Comparison of ENCODE assay signal across 11 cellular contexts in genomic region chr11:30131535-30131934, GRCh38.
DNase-seq lines count a peak whose midpoint lies in the region; ATAC-seq and TF ChIP-seq lines count a peak whose summit lies in the region.
"Had no signal": no experiment of that assay in that cellular context is flagged by ENCODE, and none has a peak within 500 bp of the region (broad histone marks: within the 10 kb centered on the region; RNA-seq: fewer than 3 reads in every experiment).

No MANE protein-coding gene starts in this region.

- no peak overlapping the region for H3K9ac ChIP-seq in adipocyte (ENCODE audit: low read length)

- no peak overlapping the region for H3K4me3 ChIP-seq in adipocyte (ENCODE audit: low read length)

- DNase-seq in adipocyte (ENCODE audit: low read depth) (peak; percentile 19), medulla oblongata (ENCODE audit: extremely low spot score) (peak; percentile 13), posterior vena cava (ENCODE audit: low spot score) (no peak), COLO829 (ENCODE audit: low spot score) (no peak)
- DNase-seq in activated effector memory CD4-positive, alpha-beta T cell treated with Interleukin-2 at 50 U/mL for 16 hours, result no peak
- DNase-seq: activated gamma-delta T cell treated with Interleukin-2 at 50 U/mL for 16 hours, occipital lobe had no signal

- no peaks in the 10 kb centered on the region for H3K36me3 ChIP-seq in adipocyte (ENCODE audit: control insufficient read depth, insufficient read depth, low read length, severe bottlenecking)

- peak; percentile 59 for ATAC-seq in HG02798 (IDR thresholded peaks at IDR 0.05; ENCODE audit: poor library complexity, unreplicated experiment)
- no peak for ATAC-seq in GM21447 (IDR thresholded peaks at IDR 0.05; ENCODE audit: unreplicated experiment)
- ATAC-seq: WTC11 had no signal

- H3K27me3 ChIP-seq in adipocyte (replicated peaks; ENCODE audit: control insufficient read depth, insufficient read depth, low read length), result no peaks in the 10 kb centered on the region

- no peaks in the 10 kb centered on the region for H3K9me3 ChIP-seq in adipocyte (ENCODE audit: control insufficient read depth, low read length)

- peak; percentile 11 for TF ChIP-seq CTCF in GM12873 (IDR thresholded peaks at IDR 0.05; ENCODE audit: insufficient read depth, low read depth, low read length, missing control alignments)

- H3K4me1 ChIP-seq in adipocyte (ENCODE audit: control insufficient read depth, insufficient read depth, low read length), result no peaks in the 10 kb centered on the region

- intact Hi-C loops in posterior vena cava (cut with DNase I), result no loop called here

Comparison
In these comparisons a context has a peak if more than half of its experiments do, and no peak if none do; other contexts are left out.
1. DNase-seq: peak in adipocyte (single experiment) and medulla oblongata (single experiment); none in posterior vena cava (single experiment), COLO829 (single experiment) and activated effector memory CD4-positive, alpha-beta T cell treated with Interleukin-2 at 50 U/mL for 16 hours (single experiment).